In genomic region chr1:17013598-17014320, GRCh38 we compare ENCODE assay signal across 13 cellular contexts. TPM values are rescaled to one million over a fixed set of nuclear protein-coding genes. Genes with fewer than 3 reads are reported as not detected.
DNase-seq lines count a peak whose midpoint lies in the region; ATAC-seq and TF ChIP-seq lines count a peak whose summit lies in the region.
"Had no signal": no experiment of that assay in that cellular context is flagged by ENCODE, and none has a peak within 500 bp of the region (broad histone marks: within the 10 kb centered on the region; RNA-seq: fewer than 3 reads in every experiment).

No MANE protein-coding gene starts in this region.

- DNase-seq in breast epithelium (ENCODE audit: low spot score in 2 of 2): no peak
- DNase-seq in MCF 10A (ENCODE audit: unreplicated experiment): no peak
- DNase-seq in OCI-M1 (lab: John Stamatoyannopoulos, UW): peak; percentile 92
- DNase-seq in upper lobe of right lung: peak; percentile 73
- DNase-seq in Karpas-422: no peak
- DNase-seq in NCI-H1092 (lab: John Stamatoyannopoulos, UW): no peak
- DNase-seq: activated CD4-positive, CD25-positive, alpha-beta regulatory T cell; NCI-H2107; stimulated activated CD4-positive, alpha-beta T cell treated with anti-CD3 and anti-CD28 coated beads, Interleukin-1b, Interleukin-23, amount 100 ng/mL, for 48 hours had no signal

- peak; percentile 58 for ATAC-seq in upper lobe of right lung
- no peak for ATAC-seq in HG02840 (IDR thresholded peaks at IDR 0.05; ENCODE audit: low FRiP score, unreplicated experiment)

- H3K4me1 ChIP-seq in breast epithelium: peaks cover 12 to 20% of the 10 kb centered on the region in 2 donors
- peaks cover 27% of the 10 kb centered on the region for H3K4me1 ChIP-seq in upper lobe of right lung
- peaks cover 22% of the 10 kb centered on the region for H3K4me1 ChIP-seq in Karpas-422 (ENCODE audit: low read length)

- peaks cover 10% of the 10 kb centered on the region for H3K36me3 Mint-ChIP-seq in MCF 10A (ENCODE audit: insufficient read depth, unreplicated experiment)
- H3K36me3 Mint-ChIP-seq in dendritic cell treated with granulocyte-macrophage colony-stimulating factor and Interleukin-4, amounts not matched to agents 40 ng/mL and 50 ng/mL, for 4 days (ENCODE audit: low read depth): peaks cover 20% of the 10 kb centered on the region

- H3K9me3 ChIP-seq in breast epithelium (no peaks in the 10 kb centered on the region), upper lobe of right lung (no peaks in the 10 kb centered on the region), Karpas-422 (ENCODE audit: low read length) (no peaks in the 10 kb centered on the region)

- H3K79me2 ChIP-seq in Karpas-422 (ENCODE audit: low read length): no peaks in the 10 kb centered on the region

- no peaks in the 10 kb centered on the region for H3K9me2 ChIP-seq in Karpas-422 (replicated peaks; ENCODE audit: insufficient read depth, low read length)

- intact Hi-C loops in breast epithelium (cut with DNase I; ENCODE audit: low total_unique reads): no loop called here
- intact Hi-C loops in MCF 10A (cut with micrococcal nuclease): loop anchor here (5.0 kb wide), 1 partner anchor 34 kb away; no protein-coding TSS in a partner anchor
- intact Hi-C loops in dendritic cell treated with granulocyte-macrophage colony-stimulating factor and Interleukin-4, amounts not matched to agents 40 ng/mL and 50 ng/mL, for 4 days (cut with micrococcal nuclease): loop anchor here (2.0 kb wide), 1 partner anchor 13 kb away; no protein-coding TSS in a partner anchor
- intact Hi-C loops in upper lobe of right lung (cut with DNase I): no loop called here

- H3K9ac ChIP-seq in Karpas-422 (ENCODE audit: low read length): no peak overlapping the region

- POLR2A ChIA-PET in MCF 10A (lab: Yijun Ruan, JAX): interaction anchor here (0.6 to 2.0 kb wide), 4 partner anchors 9 to 92 kb away, joined by 3 to 13 read pairs (median 5); partner anchors contain the start of gene CROCC

- CTCF ChIA-PET in MCF 10A (lab: Yijun Ruan, JAX): no interaction called here

- TF ChIP-seq CTCF in breast epithelium (IDR thresholded peaks at IDR 0.05): no peak
- TF ChIP-seq CTCF in MCF 10A (IDR thresholded peaks at IDR 0.05; ENCODE audit: unreplicated experiment): no peak
- TF ChIP-seq CTCF in upper lobe of right lung (IDR thresholded peaks at IDR 0.05): no peak

- H4K20me1 ChIP-seq in Karpas-422 (ENCODE audit: insufficient read depth, low read depth, low read length): peaks cover 15% of the 10 kb centered on the region; the same call in 1 of the 2 replicates

- no peaks in the 10 kb centered on the region for H3K9me3 Mint-ChIP-seq in MCF 10A (ENCODE audit: unreplicated experiment)
- H3K9me3 Mint-ChIP-seq in dendritic cell treated with granulocyte-macrophage colony-stimulating factor and Interleukin-4, amounts not matched to agents 40 ng/mL and 50 ng/mL, for 4 days: no peaks in the 10 kb centered on the region
- H3K9me3 Mint-ChIP-seq: central memory CD8-positive, alpha-beta T cell; stimulated activated naive CD8-positive, alpha-beta T cell treated with anti-CD3 and anti-CD28 coated beads, Interleukin-15, Interleukin-2, amounts not matched to agents 100 ng/mL and 50 ng/mL, for 24 hours had no signal

- no peak overlapping the region for H3K4me3 Mint-ChIP-seq in MCF 10A (ENCODE audit: unreplicated experiment)
- no peak overlapping the region for H3K4me3 Mint-ChIP-seq in dendritic cell treated with granulocyte-macrophage colony-stimulating factor and Interleukin-4, amounts not matched to agents 40 ng/mL and 50 ng/mL, for 4 days
- H3K4me3 Mint-ChIP-seq: central memory CD8-positive, alpha-beta T cell; stimulated activated naive CD8-positive, alpha-beta T cell treated with anti-CD3 and anti-CD28 coated beads, Interleukin-15, Interleukin-2, amounts not matched to agents 100 ng/mL and 50 ng/mL, for 24 hours had no signal

- H3K4me1 Mint-ChIP-seq in MCF 10A (ENCODE audit: insufficient read depth, unreplicated experiment): peaks cover 18% of the 10 kb centered on the region
- H3K4me1 Mint-ChIP-seq in dendritic cell treated with granulocyte-macrophage colony-stimulating factor and Interleukin-4, amounts not matched to agents 40 ng/mL and 50 ng/mL, for 4 days (ENCODE audit: low read depth): peaks cover 52% of the 10 kb centered on the region

- H3K4me3 ChIP-seq in breast epithelium: no peak overlapping the region
- H3K4me3 ChIP-seq in upper lobe of right lung: no peak overlapping the region
- no peak overlapping the region for H3K4me3 ChIP-seq in Karpas-422 (ENCODE audit: low read length)

- TF ChIP-seq POLR2A in breast epithelium (IDR thresholded peaks at IDR 0.05): no peak

- H2AFZ ChIP-seq in Karpas-422 (ENCODE audit: low read length): no peak overlapping the region

- H3K27ac ChIP-seq in breast epithelium (peak overlapping the region; percentile 27 to 42), upper lobe of right lung (no peak overlapping the region), Karpas-422 (ENCODE audit: low read length) (no peak overlapping the region)

- no peak overlapping the region for H3K4me2 ChIP-seq in Karpas-422 (ENCODE audit: low read depth, low read length, poor library complexity, severe bottlenecking)

- H3K36me3 ChIP-seq in breast epithelium (peaks cover 4% of the 10 kb centered on the region), upper lobe of right lung (peaks cover 12% of the 10 kb centered on the region), Karpas-422 (ENCODE audit: insufficient read depth, low read length) (no peaks in the 10 kb centered on the region; the same call in 1 of the 2 replicates)

- BruUV-seq in MCF 10A (replicated peaks; lab: Mats Ljungman, UMichigan): no TSS peak

- H3K27me3 ChIP-seq in breast epithelium: no peaks in the 10 kb centered on the region
- H3K27me3 ChIP-seq in upper lobe of right lung: no peaks in the 10 kb centered on the region
- H3K27me3 ChIP-seq in Karpas-422 (ENCODE audit: low read length): no peaks in the 10 kb centered on the region

- H3K27me3 Mint-ChIP-seq in MCF 10A (ENCODE audit: insufficient read depth, unreplicated experiment): no peaks in the 10 kb centered on the region
- H3K27me3 Mint-ChIP-seq in dendritic cell treated with granulocyte-macrophage colony-stimulating factor and Interleukin-4, amounts not matched to agents 40 ng/mL and 50 ng/mL, for 4 days: peaks cover 10% of the 10 kb centered on the region
- H3K27me3 Mint-ChIP-seq: central memory CD8-positive, alpha-beta T cell; stimulated activated naive CD8-positive, alpha-beta T cell treated with anti-CD3 and anti-CD28 coated beads, Interleukin-15, Interleukin-2, amounts not matched to agents 100 ng/mL and 50 ng/mL, for 24 hours had no signal

- no peak overlapping the region for H3K27ac Mint-ChIP-seq in MCF 10A (ENCODE audit: low read depth, unreplicated experiment)
- peak overlapping the region; percentile 52 for H3K27ac Mint-ChIP-seq in dendritic cell treated with granulocyte-macrophage colony-stimulating factor and Interleukin-4, amounts not matched to agents 40 ng/mL and 50 ng/mL, for 4 days
- H3K27ac Mint-ChIP-seq: stimulated activated naive CD8-positive, alpha-beta T cell treated with anti-CD3 and anti-CD28 coated beads, Interleukin-15, Interleukin-2, amounts not matched to agents 100 ng/mL and 50 ng/mL, for 24 hours had no signal

RNA-seq across cellular contexts. Expression of gene ATP13A2, which starts 2.0 kb away (rescaled TPM):
- 10 to 100 TPM; 17.3 to 31.5 (median 31.3) TPM for total RNA-seq in breast epithelium
- 59.4 and 61.3 TPM in 2 replicates for total RNA-seq in MCF 10A (2022)
- total RNA-seq in upper lobe of right lung: 42.1 TPM
- 13.6 and 24.1 TPM in 2 replicates for total RNA-seq in Karpas-422 (2014; rRNA removed; shearing (Covaris generic); ENCODE audit: low replicate concordance)

RNA-seq across cellular contexts. Expression of gene MFAP2, which starts 33.3 kb away (rescaled TPM):
- total RNA-seq in breast epithelium: 10 to 100 TPM in 2 of 3 donors, 1 to 10 TPM in 1; 4.5 to 40.2 (median 10.8) TPM
- 0.58 and 1.2 TPM in 2 replicates for total RNA-seq in MCF 10A (2022)
- 14.8 TPM for total RNA-seq in upper lobe of right lung
- not detected in 2 replicates for total RNA-seq in Karpas-422 (2014; rRNA removed; shearing (Covaris generic); ENCODE audit: low replicate concordance)

RNA-seq across cellular contexts. Expression of gene SDHB, which starts 40.1 kb away (rescaled TPM):
- total RNA-seq in breast epithelium: 100 to 1,000 TPM in 1 of 3 donors, 10 to 100 TPM in 2; 80.6 to 106 (median 97.7) TPM
- 166 and 189 TPM in 2 replicates for total RNA-seq in MCF 10A (2022)
- total RNA-seq in upper lobe of right lung: 79.3 TPM
- total RNA-seq in Karpas-422 (2014; rRNA removed; shearing (Covaris generic); ENCODE audit: low replicate concordance): 157 and 172 TPM in 2 replicates

Comparison
In these comparisons a context has a peak if more than half of its experiments do, and no peak if none do; other contexts are left out.
1. intact Hi-C loops: an anchor here in MCF 10A (5.0 kb wide) and dendritic cell treated with granulocyte-macrophage colony-stimulating factor and Interleukin-4, amounts not matched to agents 40 ng/mL and 50 ng/mL, for 4 days (2.0 kb wide); none called in breast epithelium and upper lobe of right lung.
2. DNase-seq: peak in OCI-M1 (single experiment) and upper lobe of right lung (single experiment); none in breast epithelium (0 of 2), MCF 10A (single experiment), Karpas-422 (single experiment) and NCI-H1092 (single experiment).
3. H3K27ac ChIP-seq: peak in breast epithelium (2 of 2); none in upper lobe of right lung (single experiment) and Karpas-422 (single experiment).